1 cellular context compared by ENCODE assay signal in genomic region chr19:1455002-1455335, GRCh38.
TF ChIP-seq lines count a peak whose summit lies in the region.

No MANE protein-coding gene starts in this region.

TF ChIP-seq in HepG2, 621 proteins besides CTCF, POLR2A, EP300 and RAD21:
- TF ChIP-seq ZNF367 (CRISPR knock-in tag; IDR thresholded peaks at IDR 0.05; ENCODE audit: borderline replicate concordance) (no peak), ZNF879 (CRISPR knock-in tag; IDR thresholded peaks at IDR 0.05) (no peak), ZNF317 (CRISPR knock-in tag; IDR thresholded peaks at IDR 0.05) (no peak), ZNF407 (CRISPR knock-in tag; IDR thresholded peaks at IDR 0.05; ENCODE audit: not compliant biosample characterization) (peak; percentile 17), MTF2 (CRISPR knock-in tag; IDR thresholded peaks at IDR 0.05; ENCODE audit: borderline replicate concordance) (no peak), ZNF121 (CRISPR knock-in tag; IDR thresholded peaks at IDR 0.05) (0 out of 2 replicates have a peak, but pooled peaks have one; percentile 10), DZIP1 (CRISPR knock-in tag; IDR thresholded peaks at IDR 0.05) (no peak), ZNF768 (CRISPR knock-in tag; IDR thresholded peaks at IDR 0.05) (no peak), MXD1 (CRISPR knock-in tag; IDR thresholded peaks at IDR 0.05) (0 out of 2 replicates have a peak, but pooled peaks have one; percentile 50), TIGD3 (CRISPR knock-in tag; IDR thresholded peaks at IDR 0.05; ENCODE audit: borderline replicate concordance) (no peak), ZNF543 (CRISPR knock-in tag; IDR thresholded peaks at IDR 0.05) (no peak)
